14 cellular contexts compared by ENCODE assay signal in genomic region chr20:36542516-36543186, GRCh38. TPM values are rescaled to one million over a fixed set of nuclear protein-coding genes. Genes with fewer than 3 reads are reported as not detected.
DNase-seq lines count a peak whose midpoint lies in the region; ATAC-seq and TF ChIP-seq lines count a peak whose summit lies in the region.
"Had no signal": no experiment of that assay in that cellular context is flagged by ENCODE, and none has a peak within 500 bp of the region (broad histone marks: within the 10 kb centered on the region; RNA-seq: fewer than 3 reads in every experiment).

No MANE protein-coding gene starts in this region.

- H3K9me3 Mint-ChIP-seq in memory B cell = no peaks in the 10 kb centered on the region
- H3K9me3 Mint-ChIP-seq: activated CD4-positive, alpha-beta T cell treated with anti-CD3 and anti-CD28 coated beads, Interleukin-2, amount 10 ng/mL, durations not matched to agents 24 days and 14 days; activated naive CD4-positive, alpha-beta T cell treated with anti-CD3 and anti-CD28 coated beads, Interleukin-2, amount 50 U/mL, for 24 hours; neural crest cell had no signal

- no peak for DNase-seq in HCT116 (ENCODE audit: low read depth, low spot score)
- no peak for DNase-seq in choroid plexus epithelial cell (ENCODE audit: low read depth)
- DNase-seq in memory B cell (ENCODE audit: low spot score in 2 of 2) = no peak
- DNase-seq in NCI-H1417 treated with DMSO at 0.1 percent for 48 hours (lab: John Stamatoyannopoulos, UW) = no peak
- no peak for DNase-seq in stimulated activated CD4-positive, alpha-beta T cell treated with anti-CD3 and anti-CD28 coated beads, Interleukin-15, amount 100 ng/mL, for 24 hours
- no peak for DNase-seq in ureter (ENCODE audit: low spot score)
- DNase-seq: activated CD4-positive, alpha-beta T cell treated with anti-CD3 and anti-CD28 coated beads, Interleukin-2, amount 10 ng/mL, durations not matched to agents 24 days and 14 days; DMS153; NCI-H187 treated with DMSO at 0.1 percent for 48 hours; SIG-M5 had no signal

- RAD21 ChIA-PET in HCT116 (lab: Charles Lee; ENCODE audit: low non-redundant PET in 1 of 2, low total read pairs in 2 of 2, uncharacterized antibody in 2 of 2, unreplicated experiment in 2 of 2) = interaction anchor here in 1 of 2 experiments (0.6 kb wide), 1 partner anchor 54 kb away, joined by 4 read pairs; no protein-coding TSS in a partner anchor

- H3K27me3 Mint-ChIP-seq in memory B cell = no peaks in the 10 kb centered on the region
- H3K27me3 Mint-ChIP-seq: activated naive CD4-positive, alpha-beta T cell treated with anti-CD3 and anti-CD28 coated beads, Interleukin-2, amount 50 U/mL, for 24 hours had no signal

- H3K36me3 ChIP-seq in HCT116 (ENCODE audit: control insufficient read depth in 1 of 2, insufficient read depth in 2 of 2, low read length in 2 of 2) (peaks cover 0 to 5% of the 10 kb centered on the region in 2 experiments; a peak in 1 of 4 replicates), stomach smooth muscle (ENCODE audit: control insufficient read depth in 2 of 2, insufficient read depth in 2 of 2, low read length in 2 of 2) (peaks cover 32 to 35% of the 10 kb centered on the region in 2 donors)

- peak overlapping the region; percentile 97 for H3K4me2 ChIP-seq in HCT116 (ENCODE audit: low read length)

- no TSS peak for BruUV-seq in HCT116 (replicated peaks; lab: Mats Ljungman, UMichigan)

- H3K4me3 ChIP-seq in HCT116 (replicated peaks in 1 of 2; ENCODE audit: low read depth in 1 of 2, low read length in 2 of 2) (peak overlapping the region in 1 of 2 experiments; percentile 92; a peak in 1 of 4 replicates), choroid plexus epithelial cell (ENCODE audit: low read depth, low read length) (peak overlapping the region; percentile 88), stomach smooth muscle (ENCODE audit: low read length in 2 of 2) (peak overlapping the region; percentile 90 to 97)

- peaks cover 9% of the 10 kb centered on the region for H3K4me1 Mint-ChIP-seq in memory B cell
- H3K4me1 Mint-ChIP-seq: activated CD4-positive, alpha-beta T cell treated with anti-CD3 and anti-CD28 coated beads, Interleukin-2, amount 10 ng/mL, durations not matched to agents 24 days and 14 days; activated naive CD4-positive, alpha-beta T cell treated with anti-CD3 and anti-CD28 coated beads, Interleukin-2, amount 50 U/mL, for 24 hours had no signal

- no peaks in the 10 kb centered on the region for H3K36me3 Mint-ChIP-seq in memory B cell
- H3K36me3 Mint-ChIP-seq: activated naive CD4-positive, alpha-beta T cell treated with anti-CD3 and anti-CD28 coated beads, Interleukin-2, amount 50 U/mL, for 24 hours had no signal

- H3K9me3 ChIP-seq in HCT116 (ENCODE audit: control insufficient read depth in 1 of 2, insufficient read depth in 1 of 2, low read depth in 1 of 2, low read length in 2 of 2) = no peaks in the 10 kb centered on the region
- H3K9me3 ChIP-seq in stomach smooth muscle (ENCODE audit: control insufficient read depth in 2 of 2, low read length in 2 of 2) = no peaks in the 10 kb centered on the region

- TF ChIP-seq RAD21 in HCT116 (IDR thresholded peaks at IDR 0.05; ENCODE audit: low read depth) = no peak

- H3K4me3 Mint-ChIP-seq in memory B cell = peak overlapping the region; percentile 15
- H3K4me3 Mint-ChIP-seq: activated CD4-positive, alpha-beta T cell treated with anti-CD3 and anti-CD28 coated beads, Interleukin-2, amount 10 ng/mL, durations not matched to agents 24 days and 14 days; activated naive CD4-positive, alpha-beta T cell treated with anti-CD3 and anti-CD28 coated beads, Interleukin-2, amount 50 U/mL, for 24 hours had no signal

- H4K20me1 ChIP-seq in HCT116 (ENCODE audit: insufficient read depth) = no peaks in the 10 kb centered on the region

- intact Hi-C loops in HCT116 (cut with micrococcal nuclease) = no loop called here

- peak overlapping the region; percentile 79 for H3K9ac ChIP-seq in HCT116 (ENCODE audit: low read length)
- peak overlapping the region; percentile 99 for H3K9ac ChIP-seq in stomach smooth muscle (ENCODE audit: low read length in 2 of 2)

- peaks cover 2 to 24% of the 10 kb centered on the region in 2 experiments; a peak in 3 of 4 replicates for H3K4me1 ChIP-seq in HCT116 (ENCODE audit: control insufficient read depth in 1 of 2, insufficient read depth in 2 of 2, low read length in 2 of 2)
- H3K4me1 ChIP-seq in stomach smooth muscle (ENCODE audit: control insufficient read depth, insufficient read depth, low read length) = peaks cover 71% of the 10 kb centered on the region

- CTCF ChIA-PET in HCT116 (lab: Charles Lee) = interaction anchor here (0.6 to 1.5 kb wide), 5 partner anchors 11 to 208 kb away, joined by 3 to 5 read pairs (median 3); partner anchors contain the start of gene RAB5IF

- POLR2A ChIA-PET in HCT116 (lab: Charles Lee) = no interaction called here

- no peaks in the 10 kb centered on the region for H3K9me2 ChIP-seq in HCT116 (ENCODE audit: insufficient read depth)

- H3K79me2 ChIP-seq in HCT116 (ENCODE audit: insufficient read depth, low read length) = peaks cover 7% of the 10 kb centered on the region; the same call in 1 of the 2 replicates

- TF ChIP-seq CTCF in HCT116 (IDR thresholded peaks at IDR 0.05 in 2 of 3, conservative IDR thresholded peaks at IDR 0.05 in 1 of 3; ENCODE audit: borderline replicate concordance in 1 of 3, insufficient read depth in 1 of 3, low read depth in 2 of 3, low read length in 2 of 3) (no peak), choroid plexus epithelial cell (conservative IDR thresholded peaks at IDR 0.05; ENCODE audit: low read depth, low read length) (no peak)

- no peaks in the 10 kb centered on the region for H3K27me3 ChIP-seq in HCT116 (ENCODE audit: insufficient read depth, low read length)
- H3K27me3 ChIP-seq in stomach smooth muscle (ENCODE audit: control insufficient read depth in 1 of 2, insufficient read depth in 2 of 2, low read length in 2 of 2) = no peaks in the 10 kb centered on the region

- no peak for TF ChIP-seq POLR2A in HCT116 (IDR thresholded peaks at IDR 0.05; ENCODE audit: borderline replicate concordance, extremely low read depth, insufficient read depth, insufficient read length)

- no peak overlapping the region for H3K27ac Mint-ChIP-seq in memory B cell
- H3K27ac Mint-ChIP-seq: activated CD4-positive, alpha-beta T cell treated with anti-CD3 and anti-CD28 coated beads, Interleukin-2, amount 10 ng/mL, durations not matched to agents 24 days and 14 days; activated naive CD4-positive, alpha-beta T cell treated with anti-CD3 and anti-CD28 coated beads, Interleukin-2, amount 50 U/mL, for 24 hours had no signal

- H2AFZ ChIP-seq in HCT116 (ENCODE audit: low read depth, low read length, poor library complexity, severe bottlenecking) = no peak overlapping the region

- no peak for ATAC-seq in HCT116
- ATAC-seq in memory B cell (ENCODE audit: low read depth) = no peak
- no peak for ATAC-seq in HG03354 (IDR thresholded peaks at IDR 0.05; ENCODE audit: poor library complexity, severe bottlenecking, unreplicated experiment)

- H3K27ac ChIP-seq in HCT116 (ENCODE audit: low read depth, low read length) (peak overlapping the region; percentile 87; the same call in 1 of the 2 replicates), stomach smooth muscle (ENCODE audit: low read length) (peak overlapping the region; percentile 100)

TF ChIP-seq in HCT116, 20 proteins besides CTCF, POLR2A, EP300 and RAD21:
- TF ChIP-seq ATF3 (IDR thresholded peaks at IDR 0.05) (no peak), SRF (IDR thresholded peaks at IDR 0.05; ENCODE audit: low read depth) (no peak), EGR1 (IDR thresholded peaks at IDR 0.05; ENCODE audit: low read depth) (no peak), SIN3A (IDR thresholded peaks at IDR 0.05; ENCODE audit: low read depth) (no peak), POLR2AphosphoS5 (IDR thresholded peaks at IDR 0.05; ENCODE audit: low read depth, low read length) (no peak), ZBTB33 (IDR thresholded peaks at IDR 0.05; ENCODE audit: extremely low read depth, insufficient replicate concordance, low read length) (no peak), CEBPB (IDR thresholded peaks at IDR 0.05; ENCODE audit: low read depth) (no peak), EZH2 (IDR thresholded peaks at IDR 0.05) (no peak), MAX (IDR thresholded peaks at IDR 0.05) (no peak), JUND (IDR thresholded peaks at IDR 0.05) (no peak), EZH2phosphoT487 (IDR thresholded peaks at IDR 0.05; ENCODE audit: borderline replicate concordance) (no peak)

RNA-seq across cellular contexts. Expression of gene MYL9, which starts 1.3 kb away (rescaled TPM):
- total RNA-seq in HCT116 (2021; ENCODE audit: unreplicated experiment) = 49.3 TPM
- 34.4 and 43.3 TPM in 2 replicates for polyA plus RNA-seq in HCT116 (2012)
- total RNA-seq in ureter = 1,028 TPM

RNA-seq across cellular contexts. Expression of gene TGIF2, which starts 30.7 kb away (rescaled TPM):
- total RNA-seq in HCT116 (2021; ENCODE audit: unreplicated experiment) = 17.1 TPM
- polyA plus RNA-seq in HCT116 (2012) = 6.0 and 7.9 TPM in 2 replicates
- 18.8 TPM for total RNA-seq in ureter

Comparison
In these comparisons a context has a peak if more than half of its experiments do, and no peak if none do; other contexts are left out.
1. RNA of gene MYL9, which starts 1.3 kb away (total RNA-seq): 1,028 TPM in ureter (single experiment); 49.3 TPM in HCT116 (single experiment); every median in the first group is over 10 times any median in the second.